Comparison of ENCODE assay signal across 16 cellular contexts in genomic region chr7:56538541-56539429, GRCh38.
DNase-seq lines count a peak whose midpoint lies in the region; ATAC-seq and TF ChIP-seq lines count a peak whose summit lies in the region.
"Had no signal": no experiment of that assay in that cellular context is flagged by ENCODE, and none has a peak within 500 bp of the region (broad histone marks: within the 10 kb centered on the region; RNA-seq: fewer than 3 reads in every experiment).

No MANE protein-coding gene starts in this region.

- no peak for DNase-seq in left ventricle myocardium inferior
- no peak for DNase-seq in cardiac septum (ENCODE audit: low spot score)
- DNase-seq in esophagus muscularis mucosa (ENCODE audit: extremely low spot score): peak; percentile 90
- no peak for DNase-seq in stimulated activated effector memory CD8-positive, alpha-beta T cell treated with anti-CD3 and anti-CD28 coated beads, Interleukin-12 subunit alpha, Interleukin-12 subunit beta, amount 100 ng/mL, for 72 hours (ENCODE audit: low spot score in 2 of 2)
- DNase-seq: BE2C; CD4-positive, alpha-beta memory T cell; DMS79; H7 had no signal

- intact Hi-C loops in left ventricle myocardium inferior (cut with micrococcal nuclease): no loop called here
- intact Hi-C loops in cardiac septum (cut with DNase I): no loop called here
- intact Hi-C loops in esophagus muscularis mucosa (cut with DNase I): no loop called here

- TF ChIP-seq CTCF in left ventricle myocardium inferior (IDR thresholded peaks at IDR 0.05; ENCODE audit: borderline replicate concordance) (no peak), esophagus muscularis mucosa (IDR thresholded peaks at IDR 0.05) (no peak)

- peaks cover 77% of the 10 kb centered on the region for H3K9me3 ChIP-seq in left ventricle myocardium inferior (replicated peaks)
- H3K9me3 ChIP-seq in esophagus muscularis mucosa: peaks cover 0 to 24% (median 15%) of the 10 kb centered on the region in 4 donors

- 38% methylated on average over 14 of the region's 37 CpGs for WGBS in esophagus muscularis mucosa

- H3K4me1 ChIP-seq in left ventricle myocardium inferior: no peaks in the 10 kb centered on the region
- H3K4me1 ChIP-seq in esophagus muscularis mucosa: no peaks in the 10 kb centered on the region
- H3K4me1 ChIP-seq: A549, BE2C had no signal

- H3K4me3 ChIP-seq in left ventricle myocardium inferior (peak overlapping the region; percentile 43), esophagus muscularis mucosa (peak overlapping the region in 3 of 4 donors; percentile 20 to 40 (median 32))
- H3K4me3 ChIP-seq: A549, GM12878, GM23338 had no signal

- no peaks in the 10 kb centered on the region for H3K36me3 ChIP-seq in left ventricle myocardium inferior
- no peaks in the 10 kb centered on the region for H3K36me3 ChIP-seq in esophagus muscularis mucosa
- H3K36me3 ChIP-seq: BE2C had no signal

- no peak overlapping the region for H3K27ac Mint-ChIP-seq in stimulated activated effector memory CD8-positive, alpha-beta T cell treated with anti-CD3 and anti-CD28 coated beads, Interleukin-12 subunit alpha, Interleukin-12 subunit beta, amount 100 ng/mL, for 72 hours
- H3K27ac Mint-ChIP-seq: CD4-positive, alpha-beta memory T cell; GM23338 had no signal

- H3K9me3 Mint-ChIP-seq in stimulated activated effector memory CD8-positive, alpha-beta T cell treated with anti-CD3 and anti-CD28 coated beads, Interleukin-12 subunit alpha, Interleukin-12 subunit beta, amount 100 ng/mL, for 72 hours: peaks cover 13% of the 10 kb centered on the region

- H3K27ac ChIP-seq in left ventricle myocardium inferior (replicated peaks) (no peak overlapping the region), esophagus muscularis mucosa (replicated peaks in 1 of 4) (no peak overlapping the region)
- H3K27ac ChIP-seq: A549, C4-2B had no signal

- TF ChIP-seq EP300 in esophagus muscularis mucosa (IDR thresholded peaks at IDR 0.05): no peak

- no peaks in the 10 kb centered on the region for H3K4me1 Mint-ChIP-seq in stimulated activated effector memory CD8-positive, alpha-beta T cell treated with anti-CD3 and anti-CD28 coated beads, Interleukin-12 subunit alpha, Interleukin-12 subunit beta, amount 100 ng/mL, for 72 hours
- H3K4me1 Mint-ChIP-seq: GM23338 had no signal

- no peaks in the 10 kb centered on the region for H3K36me3 Mint-ChIP-seq in stimulated activated effector memory CD8-positive, alpha-beta T cell treated with anti-CD3 and anti-CD28 coated beads, Interleukin-12 subunit alpha, Interleukin-12 subunit beta, amount 100 ng/mL, for 72 hours

- H3K27me3 ChIP-seq in left ventricle myocardium inferior (ENCODE audit: low read depth) (no peaks in the 10 kb centered on the region), esophagus muscularis mucosa (peaks cover 0 to 24% (median 0%) of the 10 kb centered on the region in 4 donors)
- H3K27me3 ChIP-seq: BE2C had no signal

- no peak overlapping the region for H3K4me3 Mint-ChIP-seq in stimulated activated effector memory CD8-positive, alpha-beta T cell treated with anti-CD3 and anti-CD28 coated beads, Interleukin-12 subunit alpha, Interleukin-12 subunit beta, amount 100 ng/mL, for 72 hours
- H3K4me3 Mint-ChIP-seq: CD4-positive, alpha-beta memory T cell; GM23338 had no signal

- peak; percentile 43 for ATAC-seq in stimulated activated effector memory CD8-positive, alpha-beta T cell treated with anti-CD3 and anti-CD28 coated beads, Interleukin-12 subunit alpha, Interleukin-12 subunit beta, amount 100 ng/mL, for 72 hours
- ATAC-seq in GM18519 (IDR thresholded peaks at IDR 0.05; ENCODE audit: low FRiP score, unreplicated experiment) (no peak), GM19351 (IDR thresholded peaks at IDR 0.05; ENCODE audit: unreplicated experiment) (no peak), HG03159 (IDR thresholded peaks at IDR 0.05; ENCODE audit: unreplicated experiment) (no peak)
- ATAC-seq: A549, GM12878, GM23338, HepG2 had no signal

- no peak for TF ChIP-seq POLR2A in esophagus muscularis mucosa (IDR thresholded peaks at IDR 0.05; ENCODE audit: low read depth)
